In genomic region chr1:190259424-190259823, GRCh38 we compare ENCODE assay signal across 10 cellular contexts.
"Had no signal": no experiment of that assay in that cellular context is flagged by ENCODE, and none has a peak within 500 bp of the region (broad histone marks: within the 10 kb centered on the region; RNA-seq: fewer than 3 reads in every experiment).

No MANE protein-coding gene starts in this region.

- H3K4me3 Mint-ChIP-seq: IgD-negative memory B cell had no signal

- H3K4me3 ChIP-seq: K562 had no signal

- H3K36me3 Mint-ChIP-seq: IgD-negative memory B cell had no signal

- DNase-seq: IMR-90, Karpas-422, KBM-7, KG1 had no signal

- H3K27ac ChIP-seq: HL-60, KMS-11 had no signal

- H3K27me3 Mint-ChIP-seq: IgD-negative memory B cell had no signal

- H3K4me1 Mint-ChIP-seq: IgD-negative memory B cell had no signal

- FAIRE-seq: HepG2, HTR-8/SVneo, K562 had no signal

- ATAC-seq: HepG2, K562 had no signal

- H3K27ac Mint-ChIP-seq: IgD-negative memory B cell had no signal

- H3K4me2 ChIP-seq: KMS-11 had no signal
